Comparison of ENCODE assay signal across 22 cellular contexts in genomic region chr13:29994911-29995601, GRCh38.
DNase-seq lines count a peak whose midpoint lies in the region; ATAC-seq, FAIRE-seq and TF ChIP-seq lines count a peak whose summit lies in the region.
"Had no signal": no experiment of that assay in that cellular context is flagged by ENCODE, and none has a peak within 500 bp of the region (broad histone marks: within the 10 kb centered on the region; RNA-seq: fewer than 3 reads in every experiment).

No MANE protein-coding gene starts in this region.

- CTCF ChIA-PET in mammary epithelial cell (lab: Charles Lee; ENCODE audit: low non-redundant PET) (no interaction called here), H1 (lab: Charles Lee; ENCODE audit: partially characterized antibody) (interaction anchor here (1.4 to 7.0 kb wide), 3 partner anchors 12 to 119 kb away, joined by 3 to 44 read pairs (median 4); no protein-coding TSS in a partner anchor)

- H4K8ac ChIP-seq in H1 (ENCODE audit: extremely low read depth, insufficient read depth, low read length) (no peak overlapping the region), neuronal stem cell (ENCODE audit: low read depth, low read length) (no peak overlapping the region)

- H2BK12ac ChIP-seq in H1 (ENCODE audit: low read depth, low read length) (no peak overlapping the region; the same call in 1 of the 2 replicates), neuronal stem cell (ENCODE audit: low read length) (no peak overlapping the region)

- H3K4ac ChIP-seq in H1 (replicated peaks; ENCODE audit: insufficient read length, low read depth, low read length) (no peak overlapping the region), neuronal stem cell (ENCODE audit: low read length) (no peak overlapping the region)

- H3K18ac ChIP-seq in H1 (ENCODE audit: extremely low read depth, low read length) (no peak overlapping the region), neuronal stem cell (ENCODE audit: low read length) (peak overlapping the region; percentile 32)

- 87% methylated on average over 9 of the region's 10 CpGs for WGBS in mammary epithelial cell (ENCODE audit: low coverage, missing lambda C conversion rate)
- WGBS in H1 (ENCODE audit: extremely low coverage in 1 of 2, insufficient coverage in 1 of 2, insufficient read length in 1 of 2, insufficient replicate concordance in 2 of 2, low coverage in 1 of 2, low lambda C conversion rate in 2 of 2, missing lambda C conversion rate in 1 of 2), 2 experiments: 91% methylated on average over 10 of the region's 10 CpGs; no CpG with 5 or more reads in 1 of the 2 experiments
- WGBS in neuronal stem cell (ENCODE audit: extremely low coverage in 2 of 2, insufficient read length in 2 of 2, insufficient replicate concordance in 1 of 2), 2 donors: no CpG with 5 or more reads among the region's 10 CpGs

- no peak overlapping the region for H3K56ac ChIP-seq in H1 (replicated peaks; ENCODE audit: insufficient read length, low read depth, low read length)

- no peaks in the 10 kb centered on the region for H4K20me1 ChIP-seq in mammary epithelial cell (ENCODE audit: insufficient read depth, low read length)
- no peaks in the 10 kb centered on the region for H4K20me1 ChIP-seq in H1 (replicated peaks in 1 of 2; ENCODE audit: control insufficient read depth in 1 of 2, insufficient read depth in 2 of 2, low read length in 2 of 2)

- peak overlapping the region; percentile 68 to 73 for H3K27ac ChIP-seq in breast epithelium
- no peak overlapping the region for H3K27ac ChIP-seq in mammary epithelial cell (ENCODE audit: insufficient read depth, low read depth, low read length)
- no peak overlapping the region for H3K27ac ChIP-seq in H1 (ENCODE audit: low read depth, low read length)
- no peak overlapping the region for H3K27ac ChIP-seq in neuronal stem cell (replicated peaks; ENCODE audit: low read length)
- H3K27ac ChIP-seq: C4-2B, sigmoid colon, thoracic aorta had no signal

- H3K9ac ChIP-seq in mammary epithelial cell (ENCODE audit: insufficient read depth, low read length) (no peak overlapping the region), H1 (replicated peaks in 1 of 4; ENCODE audit: extremely low read depth in 1 of 4, low read depth in 3 of 4, low read length in 3 of 4) (no peak overlapping the region), neuronal stem cell (ENCODE audit: low read depth, low read length, poor library complexity) (no peak overlapping the region)

- no peak overlapping the region for H3K14ac ChIP-seq in H1 (ENCODE audit: insufficient read length)
- H3K14ac ChIP-seq in neuronal stem cell (ENCODE audit: low read length): no peak overlapping the region

- H2AK5ac ChIP-seq in H1 (ENCODE audit: low read depth, low read length) (no peak overlapping the region), neuronal stem cell (ENCODE audit: low read depth, low read length) (no peak overlapping the region)

- no peak overlapping the region for H2BK15ac ChIP-seq in H1 (ENCODE audit: low read length)
- H2BK15ac ChIP-seq in neuronal stem cell (ENCODE audit: low read length): no peak overlapping the region

- ATAC-seq in GM21576 (IDR thresholded peaks at IDR 0.05; ENCODE audit: unreplicated experiment) (no peak), GM18909 (IDR thresholded peaks at IDR 0.05; ENCODE audit: poor library complexity, unreplicated experiment) (no peak)
- ATAC-seq: activated CD4-positive, CD25-positive, alpha-beta regulatory T cell treated with anti-CD3 and anti-CD28 coated beads, Interleukin-2, amount 50 U/mL, for 24 hours; left lobe of liver; Right ventricle myocardium inferior had no signal

- H2BK5ac ChIP-seq in H1 (ENCODE audit: low read depth, low read length) (no peak overlapping the region), neuronal stem cell (ENCODE audit: low read length) (no peak overlapping the region)

- TF ChIP-seq EP300 in H1 (IDR thresholded peaks at IDR 0.05; ENCODE audit: borderline replicate concordance in 1 of 2, low read depth in 2 of 2, low read length in 2 of 2): no peak

- no peak overlapping the region for H4K91ac ChIP-seq in H1 (replicated peaks; ENCODE audit: insufficient read length, low read length)
- no peak overlapping the region for H4K91ac ChIP-seq in neuronal stem cell (ENCODE audit: low read depth, low read length, poor library complexity)

- H3K36me3 ChIP-seq in breast epithelium (no peaks in the 10 kb centered on the region), mammary epithelial cell (ENCODE audit: insufficient read depth, low read length) (no peaks in the 10 kb centered on the region), H1 (ENCODE audit: control insufficient read depth in 2 of 4, insufficient read depth in 4 of 4, low read length in 3 of 4) (no peaks in the 10 kb centered on the region), neuronal stem cell (replicated peaks in 1 of 2; ENCODE audit: control insufficient read depth in 2 of 2, insufficient read depth in 2 of 2, low read length in 2 of 2) (no peaks in the 10 kb centered on the region)
- H3K36me3 ChIP-seq: sigmoid colon, thoracic aorta had no signal

- no peak for TF ChIP-seq POLR2A in breast epithelium (IDR thresholded peaks at IDR 0.05)
- no peak for TF ChIP-seq POLR2A in H1 (IDR thresholded peaks at IDR 0.05; ENCODE audit: control extremely low read depth in 1 of 2, low read depth in 2 of 2, low read length in 2 of 2)

- H3K27me3 ChIP-seq in breast epithelium (no peaks in the 10 kb centered on the region), mammary epithelial cell (ENCODE audit: insufficient read depth, low read length) (no peaks in the 10 kb centered on the region), H1 (replicated peaks in 1 of 4; ENCODE audit: control insufficient read depth in 3 of 4, extremely low read depth in 1 of 4, insufficient read depth in 3 of 4, low read length in 3 of 4) (0 out of 7 replicates have a peak, but pooled peaks cover 0 to 1% (median 0%) of the 10 kb centered on the region in 4 experiments), neuronal stem cell (ENCODE audit: control insufficient read depth in 3 of 3, insufficient read depth in 3 of 3, low read depth in 1 of 3, low read length in 3 of 3) (no peaks in the 10 kb centered on the region)
- H3K27me3 ChIP-seq: sigmoid colon had no signal

- H4K5ac ChIP-seq in H1 (ENCODE audit: insufficient read length, low read depth, low read length): no peak overlapping the region

- H3K4me3 ChIP-seq in breast epithelium (no peak overlapping the region), mammary epithelial cell (replicated peaks in 1 of 3; ENCODE audit: insufficient read depth in 1 of 3, low read depth in 2 of 3, low read length in 3 of 3) (no peak overlapping the region), H1 (ENCODE audit: extremely low read depth in 1 of 4, insufficient read depth in 2 of 4, low read depth in 3 of 4, low read length in 4 of 4) (no peak overlapping the region), neuronal stem cell (ENCODE audit: low read length in 2 of 2) (no peak overlapping the region)
- H3K4me3 ChIP-seq: sigmoid colon, thoracic aorta had no signal

- H3K79me2 ChIP-seq in mammary epithelial cell (ENCODE audit: insufficient read depth, low read length) (no peaks in the 10 kb centered on the region), H1 (ENCODE audit: control insufficient read depth in 1 of 2, insufficient read depth in 2 of 2, low read length in 2 of 2) (no peaks in the 10 kb centered on the region)

- no peaks in the 10 kb centered on the region for H3K23me2 ChIP-seq in H1 (ENCODE audit: low read depth, low read length)

- no peak overlapping the region for H2BK20ac ChIP-seq in H1 (ENCODE audit: low read length)

- no peak overlapping the region for H3K4me2 ChIP-seq in mammary epithelial cell (ENCODE audit: insufficient read depth, low read depth, low read length)
- H3K4me2 ChIP-seq in H1 (ENCODE audit: insufficient read depth in 1 of 2, low read depth in 2 of 2, low read length in 2 of 2): no peak overlapping the region
- no peak overlapping the region for H3K4me2 ChIP-seq in neuronal stem cell (ENCODE audit: insufficient read depth, low read length, poor library complexity, severe bottlenecking)

- dilution Hi-C loops in mammary epithelial cell (cut with HindIII; ENCODE audit: low sequenced_read_pairs): loop anchor here (5.0 kb wide), 1 partner anchor 103 kb away; no protein-coding TSS in a partner anchor

- no peak overlapping the region for H2BK120ac ChIP-seq in H1 (replicated peaks; ENCODE audit: low read depth, low read length)
- no peak overlapping the region for H2BK120ac ChIP-seq in neuronal stem cell (ENCODE audit: low read depth, low read length)

- no peaks in the 10 kb centered on the region for H3K4me1 ChIP-seq in breast epithelium
- H3K4me1 ChIP-seq in mammary epithelial cell (ENCODE audit: insufficient read depth, low read length): no peaks in the 10 kb centered on the region
- H3K4me1 ChIP-seq in H1 (replicated peaks in 1 of 4; ENCODE audit: control insufficient read depth in 3 of 4, insufficient read depth in 4 of 4, low read length in 3 of 4): peaks cover 0 to 2% (median 0%) of the 10 kb centered on the region in 4 experiments; a peak in 1 of 7 replicates
- H3K4me1 ChIP-seq in neuronal stem cell (ENCODE audit: control insufficient read depth in 2 of 2, insufficient read depth in 1 of 2, low read depth in 1 of 2, low read length in 2 of 2): peaks cover 0 to 2% of the 10 kb centered on the region in 2 donors
- H3K4me1 ChIP-seq: sigmoid colon had no signal

- no peak for TF ChIP-seq RAD21 in H1 (IDR thresholded peaks at IDR 0.05 in 1 of 2, conservative IDR thresholded peaks at IDR 0.05 in 1 of 2; ENCODE audit: low read depth in 2 of 2, low read length in 2 of 2)

- intact Hi-C loops in breast epithelium (cut with DNase I; ENCODE audit: low total_unique reads): no loop called here
- intact Hi-C loops in mammary epithelial cell (cut with micrococcal nuclease): loop anchor here (5.0 kb wide), 1 partner anchor 148 kb away; no protein-coding TSS in a partner anchor
- intact Hi-C loops in cardiac septum (cut with DNase I): no loop called here

- H3K9me3 ChIP-seq in breast epithelium (no peaks in the 10 kb centered on the region), mammary epithelial cell (replicated peaks; ENCODE audit: insufficient read depth, low read length) (no peaks in the 10 kb centered on the region), H1 (ENCODE audit: insufficient read depth in 2 of 2, low read depth in 1 of 2, low read length in 1 of 2) (no peaks in the 10 kb centered on the region), neuronal stem cell (replicated peaks in 1 of 2; ENCODE audit: control insufficient read depth in 2 of 2, insufficient read depth in 1 of 2, low read depth in 1 of 2, low read length in 2 of 2) (no peaks in the 10 kb centered on the region)
- H3K9me3 ChIP-seq: sigmoid colon, thoracic aorta had no signal

- DNase-seq in breast epithelium (ENCODE audit: low spot score in 2 of 2) (no peak), mammary epithelial cell (no peak), H1 (ENCODE audit: low read depth in 1 of 2, low spot score in 2 of 2) (no peak), neuronal stem cell (ENCODE audit: low spot score) (no peak), NCI-H146 treated with DMSO at 0.1 percent for 48 hours (lab: John Stamatoyannopoulos, UW; ENCODE audit: unreplicated experiment) (no peak), cardiac septum (ENCODE audit: low spot score) (no peak)
- DNase-seq: 8988T; activated CD4-positive, alpha-beta memory T cell treated with anti-CD3 and anti-CD28 coated beads, Interleukin-2, amount 10 ng/mL, durations not matched to agents 7 days and 5 days; activated gamma-delta T cell; activated T-cell treated with anti-CD3 and anti-CD28 coated beads for 4 hours; EL; NCI-H1048; NCI-H69; sigmoid colon had no signal

- FAIRE-seq in H1 (lab: Jason Lieb, UNC): no peak
- FAIRE-seq: endothelial cell of umbilical vein had no signal

- no TSS peak for BruUV-seq in mammary epithelial cell (replicated peaks; lab: Mats Ljungman, UMichigan)

- in situ Hi-C loops in mammary epithelial cell (cut with MboI; ENCODE audit: low sequenced_read_pairs in 2 of 2): no loop called here

- POLR2A ChIA-PET in H1 (lab: Charles Lee; ENCODE audit: partially characterized antibody): interaction anchor here (0.6 kb wide), 1 partner anchor 241 kb away, joined by 3 read pairs; no protein-coding TSS in a partner anchor

- H3K79me1 ChIP-seq in H1 (ENCODE audit: low read depth, low read length): no peaks in the 10 kb centered on the region
- no peaks in the 10 kb centered on the region for H3K79me1 ChIP-seq in neuronal stem cell (ENCODE audit: low read depth, low read length)

- H3K23ac ChIP-seq in H1 (ENCODE audit: insufficient read length): no peak overlapping the region
- no peak overlapping the region for H3K23ac ChIP-seq in neuronal stem cell (ENCODE audit: low read depth, low read length, poor library complexity)

- no peak overlapping the region for H2AFZ ChIP-seq in mammary epithelial cell (ENCODE audit: low read depth, low read length)
- H2AFZ ChIP-seq in H1 (ENCODE audit: low read length): 0 out of 2 replicates have a peak overlapping the region, but pooled peaks have one; percentile 12
- no peak overlapping the region for H2AFZ ChIP-seq in neuronal stem cell (ENCODE audit: low read length)

- no peak for TF ChIP-seq CTCF in breast epithelium (IDR thresholded peaks at IDR 0.05)
- no peak for TF ChIP-seq CTCF in mammary epithelial cell (conservative IDR thresholded peaks at IDR 0.05 in 1 of 2, IDR thresholded peaks at IDR 0.05 in 1 of 2; ENCODE audit: extremely low read depth in 1 of 2, insufficient read depth in 1 of 2, low read depth in 1 of 2, low read length in 2 of 2)
- no peak for TF ChIP-seq CTCF in H1 (IDR thresholded peaks at IDR 0.05; ENCODE audit: control extremely low read depth in 1 of 3, insufficient read depth in 1 of 3, low read depth in 1 of 3, low read length in 3 of 3)

Comparison
In these comparisons a context has a peak if more than half of its experiments do, and no peak if none do; other contexts are left out.
1. H3K27ac ChIP-seq: peak in breast epithelium (2 of 2); none in mammary epithelial cell (single experiment), H1 (single experiment) and neuronal stem cell (single experiment).